Comparison of ENCODE assay signal across 8 cellular contexts in the genomic region with DNA sequence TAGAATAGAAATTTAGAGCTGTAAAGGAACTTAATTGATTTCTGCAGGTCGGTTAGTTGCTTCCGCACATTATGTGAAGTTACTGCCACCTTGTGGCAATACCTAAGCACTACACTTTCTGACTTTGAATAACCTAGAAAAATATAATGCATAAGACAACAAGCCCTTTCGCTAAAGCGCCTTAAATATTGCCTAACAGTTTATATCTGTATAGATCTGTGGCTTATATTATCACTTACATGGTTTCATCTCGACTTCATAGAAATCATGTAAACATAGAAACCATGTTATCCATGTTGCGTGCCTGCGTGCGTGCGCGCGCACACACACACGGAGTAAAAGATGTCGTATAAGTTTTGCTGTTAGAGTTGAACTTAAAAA. TPM values are rescaled to one million over a fixed set of nuclear protein-coding genes. Genes with fewer than 3 reads are reported as not detected.
DNase-seq lines count a peak whose midpoint lies in the region; ATAC-seq, FAIRE-seq and TF ChIP-seq lines count a peak whose summit lies in the region.

No MANE protein-coding gene starts in this region.

- H3K4me2 ChIP-seq in Karpas-422 (ENCODE audit: low read depth, low read length, poor library complexity, severe bottlenecking) = no peak overlapping the region

- no peaks in the 10 kb centered on the region for H3K36me3 ChIP-seq in Karpas-422 (ENCODE audit: insufficient read depth, low read length)
- no peaks in the 10 kb centered on the region for H3K36me3 ChIP-seq in RWPE2 (ENCODE audit: low read depth)
- H3K36me3 ChIP-seq in small intestine (ENCODE audit: control insufficient read depth in 2 of 2, insufficient read depth in 2 of 2, low read length in 2 of 2) = no peaks in the 10 kb centered on the region

- no peak overlapping the region for H3K27ac ChIP-seq in Karpas-422 (ENCODE audit: low read length)
- H3K27ac ChIP-seq in RWPE2 (ENCODE audit: poor library complexity, severe bottlenecking) = peak overlapping the region; percentile 84
- H3K27ac ChIP-seq in small intestine (ENCODE audit: low read depth in 1 of 2, low read length in 1 of 2) = peak overlapping the region in 1 of 2 donors; percentile 42

- H4K20me1 ChIP-seq in Karpas-422 (ENCODE audit: insufficient read depth, low read depth, low read length) = no peaks in the 10 kb centered on the region

- H3K79me2 ChIP-seq in Karpas-422 (ENCODE audit: low read length) = no peaks in the 10 kb centered on the region

- no peak overlapping the region for H3K9ac ChIP-seq in Karpas-422 (ENCODE audit: low read length)

- peak; percentile 22; the same call in 1 of the 3 replicates for ATAC-seq in RWPE2 (ENCODE audit: low read depth)

- no peaks in the 10 kb centered on the region for H3K9me3 ChIP-seq in Karpas-422 (ENCODE audit: low read length)
- H3K9me3 ChIP-seq in RWPE2 (ENCODE audit: severe bottlenecking) = no peaks in the 10 kb centered on the region
- no peaks in the 10 kb centered on the region for H3K9me3 ChIP-seq in small intestine (ENCODE audit: control insufficient read depth, low read depth)

- H3K4me3 ChIP-seq in Karpas-422 (ENCODE audit: low read length) = no peak overlapping the region
- H3K4me3 ChIP-seq in RWPE2 (ENCODE audit: severe bottlenecking) = peak overlapping the region; percentile 25
- peak overlapping the region; percentile 30 to 54 for H3K4me3 ChIP-seq in cardiac fibroblast (replicated peaks in 1 of 2; ENCODE audit: low read depth in 2 of 2, low read length in 2 of 2)
- H3K4me3 ChIP-seq in small intestine (ENCODE audit: low read depth in 1 of 2, low read length in 2 of 2) = peak overlapping the region in 1 of 2 donors; percentile 19

- FAIRE-seq in islet of Langerhans (lab: Jason Lieb, UNC) (peak; percentile 97), small intestine (lab: Jason Lieb, UNC) (no peak)

- H3K9me2 ChIP-seq in Karpas-422 (replicated peaks; ENCODE audit: insufficient read depth, low read length) = no peaks in the 10 kb centered on the region

- WGBS in small intestine, 3 donors = 14 to 21% (median 17%) methylated on average over 13 of the region's 13 CpGs

- no peak overlapping the region for H2AFZ ChIP-seq in Karpas-422 (ENCODE audit: low read length)

- H3K27me3 ChIP-seq in Karpas-422 (ENCODE audit: low read length) (no peaks in the 10 kb centered on the region), RWPE2 (ENCODE audit: insufficient read depth, poor library complexity, severe bottlenecking) (no peaks in the 10 kb centered on the region), small intestine (ENCODE audit: control insufficient read depth in 2 of 2, insufficient read depth in 2 of 2, low read length in 2 of 2) (no peaks in the 10 kb centered on the region)

- TF ChIP-seq CTCF in GM12872 (IDR thresholded peaks at IDR 0.05; ENCODE audit: insufficient read depth, low read depth, low read length) = peak; percentile 78
- peak; percentile 93 for TF ChIP-seq CTCF in RWPE2 (IDR thresholded peaks at IDR 0.05; ENCODE audit: poor library complexity, severe bottlenecking)
- TF ChIP-seq CTCF in cardiac fibroblast (IDR thresholded peaks at IDR 0.05; ENCODE audit: low read depth, low read length) = peak; percentile 72

- peak; percentile 12 for DNase-seq in AG08396 (ENCODE audit: low spot score)
- DNase-seq in Karpas-422 = peak; percentile 86
- DNase-seq in RWPE2 (ENCODE audit: low spot score) = no peak
- peak; percentile 73 to 80 for DNase-seq in cardiac fibroblast (ENCODE audit: low read depth in 2 of 2)
- DNase-seq in small intestine = peak; percentile 63
- DNase-seq in NCI-H226 = no peak

- H3K4me1 ChIP-seq in Karpas-422 (ENCODE audit: low read length) (0 out of 2 replicates have a peak, but pooled peaks cover 3% of the 10 kb centered on the region), RWPE2 (ENCODE audit: insufficient read depth, poor library complexity, severe bottlenecking) (peaks cover 23% of the 10 kb centered on the region), small intestine (ENCODE audit: control insufficient read depth in 2 of 2, insufficient read depth in 1 of 2, low read depth in 1 of 2, low read length in 1 of 2) (no peaks in the 10 kb centered on the region)

RNA-seq across cellular contexts. Expression of a gene that starts 10.9 kb away (rescaled TPM):
- 31.9 and 36.3 TPM in 2 replicates for total RNA-seq in Karpas-422 (2014; rRNA removed; shearing (Covaris generic); ENCODE audit: low replicate concordance)
- polyA plus RNA-seq in small intestine = 10 to 100 TPM in 2 of 3 donors, 1 to 10 TPM in 1; 6.5 to 40.8 (median 23.0) TPM

Comparison
In these comparisons a context has a peak if more than half of its experiments do, and no peak if none do; other contexts are left out.
1. DNase-seq: peak in AG08396 (single experiment), Karpas-422 (single experiment), cardiac fibroblast (2 of 2) and small intestine (single experiment); none in RWPE2 (single experiment) and NCI-H226 (single experiment).
2. Peak in every context shown above with its lines, with median percentiles within 50 percentile points of each other: CTCF ChIP-seq.